8 cellular contexts compared by ENCODE assay signal in the genomic region with DNA sequence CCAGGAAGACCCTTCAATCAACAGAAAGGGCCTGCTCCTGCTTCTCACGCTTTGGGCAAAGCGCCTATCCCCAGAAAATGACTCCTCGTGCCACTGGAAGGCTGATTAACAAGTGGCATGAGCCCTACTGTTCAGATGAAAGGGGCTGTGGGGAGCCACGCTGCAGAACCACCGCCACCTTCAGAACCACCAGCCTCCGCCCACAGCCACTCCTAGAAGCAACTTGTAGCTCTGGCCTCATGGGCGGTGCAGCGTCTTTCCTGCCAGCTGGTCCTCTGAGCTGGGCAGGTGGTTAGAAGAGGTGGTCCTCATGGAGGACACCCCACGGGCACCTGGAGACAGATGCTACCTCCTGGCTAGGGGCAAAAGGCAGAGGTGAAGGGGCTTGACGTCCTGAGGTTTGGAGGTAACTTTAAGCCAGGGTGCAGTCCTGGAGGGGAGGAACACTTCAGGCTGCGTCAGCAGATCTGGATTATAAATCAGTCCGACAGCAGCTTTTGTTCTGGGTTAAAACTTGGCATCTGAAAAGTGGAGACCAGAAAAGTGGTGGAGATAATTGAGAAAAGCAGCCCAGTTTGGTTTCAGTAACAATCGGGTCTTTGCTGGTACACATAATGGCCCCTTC. TPM values are rescaled to one million over a fixed set of nuclear protein-coding genes. Genes with fewer than 3 reads are reported as not detected.
DNase-seq lines count a peak whose midpoint lies in the region; ATAC-seq, FAIRE-seq and TF ChIP-seq lines count a peak whose summit lies in the region.

No MANE protein-coding gene starts in this region.

- H3K79me2 ChIP-seq in astrocyte (ENCODE audit: insufficient read depth, low read length) = peaks cover 31% of the 10 kb centered on the region

- H3K27me3 ChIP-seq in H7 (ENCODE audit: control insufficient read depth, insufficient read depth, low read length) (peaks cover 2% of the 10 kb centered on the region; the same call in 1 of the 2 replicates), SJCRH30 (no peaks in the 10 kb centered on the region), astrocyte (ENCODE audit: insufficient read depth, low read length) (no peaks in the 10 kb centered on the region)

- peak overlapping the region; percentile 74 for H3K4me3 Mint-ChIP-seq in astrocyte (ENCODE audit: unreplicated experiment)

- no peak for ATAC-seq in HG03108 (IDR thresholded peaks at IDR 0.05; ENCODE audit: unreplicated experiment)
- no peak for ATAC-seq in HG03039 (IDR thresholded peaks at IDR 0.05; ENCODE audit: unreplicated experiment)

- no peak overlapping the region for H3K27ac ChIP-seq in SJCRH30
- no peak overlapping the region for H3K27ac ChIP-seq in astrocyte (ENCODE audit: low read depth, low read length)

- no peak for TF ChIP-seq CTCF in astrocyte (IDR thresholded peaks at IDR 0.05; ENCODE audit: insufficient read depth, low read depth, low read length)

- no peaks in the 10 kb centered on the region for H3K27me3 Mint-ChIP-seq in astrocyte (ENCODE audit: low read depth, unreplicated experiment)

- H3K4me2 ChIP-seq in astrocyte (ENCODE audit: low read length) = peak overlapping the region; percentile 98

- H3K27ac Mint-ChIP-seq in astrocyte (ENCODE audit: unreplicated experiment) = no peak overlapping the region

- DNase-seq in H7 = no peak
- peak in 1 of 2 experiments; percentile 7 for DNase-seq in SJCRH30
- DNase-seq in astrocyte (ENCODE audit: low read depth) = peak; percentile 33
- peak; percentile 60 for DNase-seq in islet precursor cell
- peak; percentile 54 to 58 for DNase-seq in stimulated activated CD4-positive, alpha-beta T cell treated with anti-CD3 and anti-CD28 coated beads, Interleukin-2, amount 100 ng/mL, for 24 hours
- no peak for DNase-seq in NCI-H1694 treated with DMSO at 0.1 percent for 48 hours (lab: John Stamatoyannopoulos, UW)

- no peaks in the 10 kb centered on the region for H3K36me3 Mint-ChIP-seq in astrocyte (ENCODE audit: low read depth, unreplicated experiment)

- no peaks in the 10 kb centered on the region for H3K9me3 ChIP-seq in SJCRH30 (replicated peaks)
- H3K9me3 ChIP-seq in astrocyte (ENCODE audit: insufficient read depth, low read depth, low read length) = no peaks in the 10 kb centered on the region

- H3K36me3 ChIP-seq in H7 (replicated peaks; ENCODE audit: control insufficient read depth, insufficient read depth, low read length) (peaks cover 18% of the 10 kb centered on the region), SJCRH30 (peaks cover 9% of the 10 kb centered on the region), astrocyte (ENCODE audit: insufficient read depth, low read length) (peaks cover 4% of the 10 kb centered on the region)

- H3K4me3 ChIP-seq in H7 (ENCODE audit: insufficient read depth, low read depth, low read length) (peak overlapping the region; percentile 95), SJCRH30 (peak overlapping the region; percentile 93), astrocyte (ENCODE audit: insufficient read depth, low read depth, low read length) (peak overlapping the region; percentile 83)

- H3K9ac ChIP-seq in astrocyte (ENCODE audit: low read length) = no peak overlapping the region

- peaks cover 15% of the 10 kb centered on the region for H3K4me1 ChIP-seq in SJCRH30
- peaks cover 30% of the 10 kb centered on the region for H3K4me1 ChIP-seq in astrocyte (ENCODE audit: insufficient read depth, low read length)

- FAIRE-seq in astrocyte (lab: Jason Lieb, UNC) = no peak

- H2AFZ ChIP-seq in astrocyte (ENCODE audit: low read depth, low read length) = peak overlapping the region; percentile 46

- H4K20me1 ChIP-seq in astrocyte (ENCODE audit: insufficient read depth, low read length) = peaks cover 23% of the 10 kb centered on the region

- peaks cover 20% of the 10 kb centered on the region for H3K4me1 Mint-ChIP-seq in astrocyte (ENCODE audit: low read depth, unreplicated experiment)

- H3K9me3 Mint-ChIP-seq in astrocyte (ENCODE audit: unreplicated experiment) = no peaks in the 10 kb centered on the region

RNA-seq across cellular contexts. Expression of a gene that starts 0.9 kb away (rescaled TPM):
- 89.1 and 100 TPM in 2 replicates for total RNA-seq in H7 (2014; rRNA removed; shearing (Covaris generic))
- total RNA-seq in SJCRH30 (2014; rRNA removed; shearing (Covaris generic)) = 41.3 and 49.4 TPM in 2 replicates
- 30.7 and 32.8 TPM in 2 replicates for total RNA-seq in astrocyte

RNA-seq across cellular contexts. Expression of a gene that starts 12.9 kb away (rescaled TPM):
- 13.1 and 13.5 TPM in 2 replicates for total RNA-seq in H7 (2014; rRNA removed; shearing (Covaris generic))
- total RNA-seq in SJCRH30 (2014; rRNA removed; shearing (Covaris generic)) = 7.7 and 7.8 TPM in 2 replicates
- total RNA-seq in astrocyte = 11.9 and 13.7 TPM in 2 replicates

RNA-seq across cellular contexts. Expression of a gene that starts 26.9 kb away (rescaled TPM):
- 2.5 and 4.4 TPM in 2 replicates for total RNA-seq in H7 (2014; rRNA removed; shearing (Covaris generic))
- 0.58 and 1.1 TPM in 2 replicates for total RNA-seq in SJCRH30 (2014; rRNA removed; shearing (Covaris generic))
- 2.5 and 3.3 TPM in 2 replicates for total RNA-seq in astrocyte

RNA-seq across cellular contexts. Expression of a gene that starts 54.7 kb away (rescaled TPM):
- total RNA-seq in H7 (2014; rRNA removed; shearing (Covaris generic)) = 13.8 and 19.3 TPM in 2 replicates
- total RNA-seq in SJCRH30 (2014; rRNA removed; shearing (Covaris generic)) = 9.1 and 9.3 TPM in 2 replicates
- total RNA-seq in astrocyte = 5.6 and 6.5 TPM in 2 replicates

Comparison
In these comparisons a context has a peak if more than half of its experiments do, and no peak if none do; other contexts are left out.
1. DNase-seq: peak in astrocyte (single experiment), islet precursor cell (single experiment) and stimulated activated CD4-positive, alpha-beta T cell treated with anti-CD3 and anti-CD28 coated beads, Interleukin-2, amount 100 ng/mL, for 24 hours (2 of 2); none in H7 (single experiment) and NCI-H1694 treated with DMSO at 0.1 percent for 48 hours (single experiment).
2. Peak in every context shown above with its lines, with median percentiles within 50 percentile points of each other: H3K4me3 ChIP-seq.